In the genomic region with DNA sequence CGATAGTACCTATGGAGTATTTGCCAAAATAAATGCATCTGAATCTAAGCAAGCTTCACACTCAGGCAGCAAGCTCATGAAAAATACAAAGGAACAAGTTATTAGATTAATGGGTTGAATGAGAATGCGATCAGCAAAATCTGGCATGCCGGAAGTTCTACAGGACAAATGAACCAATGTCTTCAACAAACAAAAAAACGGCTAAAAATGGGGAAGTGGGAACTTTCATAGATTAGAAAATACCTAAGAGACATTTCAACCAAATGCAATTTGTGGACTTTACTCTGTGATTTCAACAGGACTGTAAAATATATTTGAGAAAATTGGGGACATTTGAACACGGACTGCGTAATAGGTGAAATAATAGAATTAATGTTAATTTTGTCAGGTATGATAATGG, we compare ENCODE assay signal across 1 cellular context.
TF ChIP-seq lines count a peak whose summit lies in the region.

No MANE protein-coding gene starts in this region.

TF ChIP-seq in GM12878, 131 proteins besides CTCF, POLR2A, EP300 and RAD21 (continued from another document):
- TF ChIP-seq SPI1 (IDR thresholded peaks at IDR 0.05; ENCODE audit: borderline replicate concordance, insufficient read depth, low read depth, low read length): peak; percentile 96
- TF ChIP-seq ESRRA (IDR thresholded peaks at IDR 0.05; ENCODE audit: low read length): no peak
- no peak for TF ChIP-seq DPF2 (IDR thresholded peaks at IDR 0.05)
- peak; percentile 35; the same call in 1 of the 2 replicates for TF ChIP-seq ZNF384 (IDR thresholded peaks at IDR 0.05; ENCODE audit: borderline replicate concordance, low read depth, low read length)
- TF ChIP-seq STAT1 (conservative IDR thresholded peaks at IDR 0.05): no peak
- peak in 1 of 2 experiments; percentile 29; a peak in 1 of 4 replicates for TF ChIP-seq IKZF2 (IDR thresholded peaks at IDR 0.05)
- TF ChIP-seq CREB1 (IDR thresholded peaks at IDR 0.05; ENCODE audit: low read depth): no peak
- TF ChIP-seq, protein P1, sequence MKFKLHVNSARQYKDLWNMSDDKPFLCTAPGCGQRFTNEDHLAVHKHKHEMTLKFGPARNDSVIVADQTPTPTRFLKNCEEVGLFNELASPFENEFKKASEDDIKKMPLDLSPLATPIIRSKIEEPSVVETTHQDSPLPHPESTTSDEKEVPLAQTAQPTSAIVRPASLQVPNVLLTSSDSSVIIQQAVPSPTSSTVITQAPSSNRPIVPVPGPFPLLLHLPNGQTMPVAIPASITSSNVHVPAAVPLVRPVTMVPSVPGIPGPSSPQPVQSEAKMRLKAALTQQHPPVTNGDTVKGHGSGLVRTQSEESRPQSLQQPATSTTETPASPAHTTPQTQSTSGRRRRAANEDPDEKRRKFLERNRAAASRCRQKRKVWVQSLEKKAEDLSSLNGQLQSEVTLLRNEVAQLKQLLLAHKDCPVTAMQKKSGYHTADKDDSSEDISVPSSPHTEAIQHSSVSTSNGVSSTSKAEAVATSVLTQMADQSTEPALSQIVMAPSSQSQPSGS (IDR thresholded peaks at IDR 0.05; ENCODE audit: low read length): no peak
- TF ChIP-seq, protein P2, sequence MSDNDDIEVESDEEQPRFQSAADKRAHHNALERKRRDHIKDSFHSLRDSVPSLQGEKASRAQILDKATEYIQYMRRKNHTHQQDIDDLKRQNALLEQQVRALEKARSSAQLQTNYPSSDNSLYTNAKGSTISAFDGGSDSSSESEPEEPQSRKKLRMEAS (IDR thresholded peaks at IDR 0.05; ENCODE audit: low read depth, low read length): no peak
- no peak for TF ChIP-seq CHD1 (IDR thresholded peaks at IDR 0.05; ENCODE audit: low read depth, low read length)
- TF ChIP-seq, protein P3, sequence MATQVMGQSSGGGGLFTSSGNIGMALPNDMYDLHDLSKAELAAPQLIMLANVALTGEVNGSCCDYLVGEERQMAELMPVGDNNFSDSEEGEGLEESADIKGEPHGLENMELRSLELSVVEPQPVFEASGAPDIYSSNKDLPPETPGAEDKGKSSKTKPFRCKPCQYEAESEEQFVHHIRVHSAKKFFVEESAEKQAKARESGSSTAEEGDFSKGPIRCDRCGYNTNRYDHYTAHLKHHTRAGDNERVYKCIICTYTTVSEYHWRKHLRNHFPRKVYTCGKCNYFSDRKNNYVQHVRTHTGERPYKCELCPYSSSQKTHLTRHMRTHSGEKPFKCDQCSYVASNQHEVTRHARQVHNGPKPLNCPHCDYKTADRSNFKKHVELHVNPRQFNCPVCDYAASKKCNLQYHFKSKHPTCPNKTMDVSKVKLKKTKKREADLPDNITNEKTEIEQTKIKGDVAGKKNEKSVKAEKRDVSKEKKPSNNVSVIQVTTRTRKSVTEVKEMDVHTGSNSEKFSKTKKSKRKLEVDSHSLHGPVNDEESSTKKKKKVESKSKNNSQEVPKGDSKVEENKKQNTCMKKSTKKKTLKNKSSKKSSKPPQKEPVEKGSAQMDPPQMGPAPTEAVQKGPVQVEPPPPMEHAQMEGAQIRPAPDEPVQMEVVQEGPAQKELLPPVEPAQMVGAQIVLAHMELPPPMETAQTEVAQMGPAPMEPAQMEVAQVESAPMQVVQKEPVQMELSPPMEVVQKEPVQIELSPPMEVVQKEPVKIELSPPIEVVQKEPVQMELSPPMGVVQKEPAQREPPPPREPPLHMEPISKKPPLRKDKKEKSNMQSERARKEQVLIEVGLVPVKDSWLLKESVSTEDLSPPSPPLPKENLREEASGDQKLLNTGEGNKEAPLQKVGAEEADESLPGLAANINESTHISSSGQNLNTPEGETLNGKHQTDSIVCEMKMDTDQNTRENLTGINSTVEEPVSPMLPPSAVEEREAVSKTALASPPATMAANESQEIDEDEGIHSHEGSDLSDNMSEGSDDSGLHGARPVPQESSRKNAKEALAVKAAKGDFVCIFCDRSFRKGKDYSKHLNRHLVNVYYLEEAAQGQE (IDR thresholded peaks at IDR 0.05; ENCODE audit: low read depth, low read length): no peak
- TF ChIP-seq NFIC (IDR thresholded peaks at IDR 0.05; ENCODE audit: low read depth, low read length): no peak
- no peak for TF ChIP-seq MTA2 (IDR thresholded peaks at IDR 0.05; ENCODE audit: low read depth)
- TF ChIP-seq IRF4 (IDR thresholded peaks at IDR 0.05; ENCODE audit: low read depth, low read length): 0 out of 2 replicates have a peak, but pooled peaks have one; percentile 53
- no peak for TF ChIP-seq NR2C2 (IDR thresholded peaks at IDR 0.05; ENCODE audit: borderline replicate concordance, control insufficient read depth, insufficient read length, low read depth)
- TF ChIP-seq ATF7 (IDR thresholded peaks at IDR 0.05; ENCODE audit: low read depth): no peak
- TF ChIP-seq GABPA (IDR thresholded peaks at IDR 0.05; ENCODE audit: low read depth): no peak
- no peak for TF ChIP-seq RBBP5 (conservative IDR thresholded peaks at IDR 0.05)
- no peak for TF ChIP-seq BCL11A (IDR thresholded peaks at IDR 0.05; ENCODE audit: low read depth, low read length)
- no peak for TF ChIP-seq RAD51 (IDR thresholded peaks at IDR 0.05)
- TF ChIP-seq FOXK2 (IDR thresholded peaks at IDR 0.05): no peak
